ENCODE assay signal across 9 cellular contexts in genomic region chr20:40687384-40688128, GRCh38. TPM values are rescaled to one million over a fixed set of nuclear protein-coding genes. Genes with fewer than 3 reads are reported as not detected.
DNase-seq lines count a peak whose midpoint lies in the region; ATAC-seq and TF ChIP-seq lines count a peak whose summit lies in the region.
"Had no signal": no experiment of that assay in that cellular context is flagged by ENCODE, and none has a peak within 500 bp of the region (broad histone marks: within the 10 kb centered on the region; RNA-seq: fewer than 3 reads in every experiment).

No MANE protein-coding gene starts in this region.

- H3K4me3 Mint-ChIP-seq in CD4-positive, alpha-beta T cell, result peak overlapping the region; percentile 30
- H3K4me3 Mint-ChIP-seq in osteocyte (ENCODE audit: unreplicated experiment), result peak overlapping the region; percentile 92

- peaks cover 78% of the 10 kb centered on the region for H3K27me3 Mint-ChIP-seq in CD4-positive, alpha-beta T cell
- peaks cover 25% of the 10 kb centered on the region for H3K27me3 Mint-ChIP-seq in osteocyte (ENCODE audit: unreplicated experiment)

- TF ChIP-seq CTCF in CD4-positive, alpha-beta T cell (IDR thresholded peaks at IDR 0.05), result no peak
- no peak for TF ChIP-seq CTCF in osteocyte (IDR thresholded peaks at IDR 0.05)

- H3K36me3 Mint-ChIP-seq in CD4-positive, alpha-beta T cell (ENCODE audit: low read depth), result no peaks in the 10 kb centered on the region
- H3K36me3 Mint-ChIP-seq in osteocyte (ENCODE audit: unreplicated experiment), result peaks cover 5% of the 10 kb centered on the region

- intact Hi-C loops in CD4-positive, alpha-beta T cell (cut with DNase I, micrococcal nuclease), result no loop called here
- intact Hi-C loops in head of caudate nucleus (cut with DNase I), result loop anchor here (10.0 kb wide), 2 partner anchors 103 to 523 kb away; no protein-coding TSS in a partner anchor

- H3K9me3 ChIP-seq in CD4-positive, alpha-beta T cell (ENCODE audit: control insufficient read depth, low read length), result no peaks in the 10 kb centered on the region
- no peaks in the 10 kb centered on the region for H3K9me3 ChIP-seq in SK-N-MC (ENCODE audit: low read depth, low read length)

- ATAC-seq in CD4-positive, alpha-beta T cell (ENCODE audit: poor library complexity), result no peak
- ATAC-seq in GM21423 (IDR thresholded peaks at IDR 0.05; ENCODE audit: unreplicated experiment), result no peak

- DNase-seq in CD4-positive, alpha-beta T cell, result no peak
- DNase-seq in SK-N-MC (ENCODE audit: low read depth, low spot score) (no peak), head of caudate nucleus (peak in 32 of 42 donors; percentile 11 to 77 (median 49)), osteocyte (ENCODE audit: extremely low spot score, unreplicated experiment) (no peak), foreskin melanocyte (no peak), cerebellum (ENCODE audit: low spot score) (no peak)
- no peak for DNase-seq in effector CD4-positive, alpha-beta T cell

- no peaks in the 10 kb centered on the region for H3K9me3 Mint-ChIP-seq in CD4-positive, alpha-beta T cell
- no peaks in the 10 kb centered on the region for H3K9me3 Mint-ChIP-seq in osteocyte (ENCODE audit: unreplicated experiment)
- H3K9me3 Mint-ChIP-seq: stimulated activated naive CD8-positive, alpha-beta T cell treated with anti-CD3 and anti-CD28 coated beads, Interleukin-15, Interleukin-2, amounts not matched to agents 100 ng/mL and 50 ng/mL, for 24 hours had no signal

- POLR2A ChIA-PET in CD4-positive, alpha-beta T cell (lab: Charles Lee), result no interaction called here

- H3K27me3 ChIP-seq in CD4-positive, alpha-beta T cell (ENCODE audit: control insufficient read depth, insufficient read depth, low read length), result peaks cover 89% of the 10 kb centered on the region

- peaks cover 49% of the 10 kb centered on the region for H3K36me3 ChIP-seq in SK-N-MC (ENCODE audit: insufficient read depth, low read length)

- no peaks in the 10 kb centered on the region for H3K4me1 Mint-ChIP-seq in CD4-positive, alpha-beta T cell (ENCODE audit: low read depth)
- H3K4me1 Mint-ChIP-seq in osteocyte (ENCODE audit: unreplicated experiment), result peaks cover 55% of the 10 kb centered on the region

- no peak overlapping the region for H3K27ac Mint-ChIP-seq in CD4-positive, alpha-beta T cell
- peak overlapping the region; percentile 54 for H3K27ac Mint-ChIP-seq in osteocyte (ENCODE audit: unreplicated experiment)

- H3K9ac ChIP-seq in SK-N-MC (ENCODE audit: insufficient read length), result peak overlapping the region; percentile 86

- H3K4me3 ChIP-seq in SK-N-MC, result peak overlapping the region; percentile 90

- CTCF ChIA-PET in CD4-positive, alpha-beta T cell (lab: Charles Lee), result no interaction called here

- no peak overlapping the region for H3K27ac ChIP-seq in CD4-positive, alpha-beta T cell (ENCODE audit: low read depth, low read length)
- H3K27ac ChIP-seq in SK-N-MC, result peak overlapping the region; percentile 82

RNA-seq across cellular contexts. Expression of gene MAFB, which starts 1.5 kb away (rescaled TPM):
- total RNA-seq in CD4-positive, alpha-beta T cell, result 1 to 10 TPM; 3.3 to 3.7 TPM
- total RNA-seq in osteocyte, result 27.6 and 31.9 TPM in 2 replicates
- 4.0 TPM for total RNA-seq in cerebellum

Comparison
In these comparisons a context has a peak if more than half of its experiments do, and no peak if none do; other contexts are left out.
1. DNase-seq: peak in head of caudate nucleus (32 of 42); none in CD4-positive, alpha-beta T cell (0 of 10), SK-N-MC (single experiment), osteocyte (single experiment), foreskin melanocyte (single experiment), effector CD4-positive, alpha-beta T cell (single experiment) and cerebellum (single experiment).